ENCODE assay signal across 1 cellular context in the genomic region with DNA sequence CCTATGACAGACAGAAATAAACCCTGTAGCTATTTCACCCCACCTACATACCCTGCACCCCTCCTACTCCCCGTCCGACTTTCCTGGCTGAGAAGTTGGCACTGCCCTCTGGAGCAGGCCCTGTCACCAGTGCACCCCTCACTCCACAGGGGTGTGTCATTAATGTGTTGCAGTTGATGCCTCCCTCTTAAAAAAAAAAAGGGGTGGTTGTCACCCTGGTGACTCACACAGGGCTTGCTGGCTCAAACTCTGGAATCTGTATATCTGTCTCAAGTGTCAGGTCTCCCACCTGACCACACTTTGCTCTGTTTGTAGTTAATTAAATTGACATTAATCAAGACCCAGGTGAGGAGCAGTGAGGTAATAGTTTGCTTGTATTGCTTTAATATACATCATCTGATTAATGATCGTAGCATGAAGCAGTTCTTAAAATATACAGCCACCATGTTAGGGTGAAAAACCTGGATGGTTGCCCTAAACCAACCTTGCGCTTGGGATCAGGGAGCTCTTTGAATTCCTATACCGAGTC.
TF ChIP-seq lines count a peak whose summit lies in the region.

No MANE protein-coding gene starts in this region.

TF ChIP-seq in HEK293, 187 proteins besides CTCF, POLR2A, EP300 and RAD21 (continued from another document and continues in another):
- TF ChIP-seq, protein P1, sequence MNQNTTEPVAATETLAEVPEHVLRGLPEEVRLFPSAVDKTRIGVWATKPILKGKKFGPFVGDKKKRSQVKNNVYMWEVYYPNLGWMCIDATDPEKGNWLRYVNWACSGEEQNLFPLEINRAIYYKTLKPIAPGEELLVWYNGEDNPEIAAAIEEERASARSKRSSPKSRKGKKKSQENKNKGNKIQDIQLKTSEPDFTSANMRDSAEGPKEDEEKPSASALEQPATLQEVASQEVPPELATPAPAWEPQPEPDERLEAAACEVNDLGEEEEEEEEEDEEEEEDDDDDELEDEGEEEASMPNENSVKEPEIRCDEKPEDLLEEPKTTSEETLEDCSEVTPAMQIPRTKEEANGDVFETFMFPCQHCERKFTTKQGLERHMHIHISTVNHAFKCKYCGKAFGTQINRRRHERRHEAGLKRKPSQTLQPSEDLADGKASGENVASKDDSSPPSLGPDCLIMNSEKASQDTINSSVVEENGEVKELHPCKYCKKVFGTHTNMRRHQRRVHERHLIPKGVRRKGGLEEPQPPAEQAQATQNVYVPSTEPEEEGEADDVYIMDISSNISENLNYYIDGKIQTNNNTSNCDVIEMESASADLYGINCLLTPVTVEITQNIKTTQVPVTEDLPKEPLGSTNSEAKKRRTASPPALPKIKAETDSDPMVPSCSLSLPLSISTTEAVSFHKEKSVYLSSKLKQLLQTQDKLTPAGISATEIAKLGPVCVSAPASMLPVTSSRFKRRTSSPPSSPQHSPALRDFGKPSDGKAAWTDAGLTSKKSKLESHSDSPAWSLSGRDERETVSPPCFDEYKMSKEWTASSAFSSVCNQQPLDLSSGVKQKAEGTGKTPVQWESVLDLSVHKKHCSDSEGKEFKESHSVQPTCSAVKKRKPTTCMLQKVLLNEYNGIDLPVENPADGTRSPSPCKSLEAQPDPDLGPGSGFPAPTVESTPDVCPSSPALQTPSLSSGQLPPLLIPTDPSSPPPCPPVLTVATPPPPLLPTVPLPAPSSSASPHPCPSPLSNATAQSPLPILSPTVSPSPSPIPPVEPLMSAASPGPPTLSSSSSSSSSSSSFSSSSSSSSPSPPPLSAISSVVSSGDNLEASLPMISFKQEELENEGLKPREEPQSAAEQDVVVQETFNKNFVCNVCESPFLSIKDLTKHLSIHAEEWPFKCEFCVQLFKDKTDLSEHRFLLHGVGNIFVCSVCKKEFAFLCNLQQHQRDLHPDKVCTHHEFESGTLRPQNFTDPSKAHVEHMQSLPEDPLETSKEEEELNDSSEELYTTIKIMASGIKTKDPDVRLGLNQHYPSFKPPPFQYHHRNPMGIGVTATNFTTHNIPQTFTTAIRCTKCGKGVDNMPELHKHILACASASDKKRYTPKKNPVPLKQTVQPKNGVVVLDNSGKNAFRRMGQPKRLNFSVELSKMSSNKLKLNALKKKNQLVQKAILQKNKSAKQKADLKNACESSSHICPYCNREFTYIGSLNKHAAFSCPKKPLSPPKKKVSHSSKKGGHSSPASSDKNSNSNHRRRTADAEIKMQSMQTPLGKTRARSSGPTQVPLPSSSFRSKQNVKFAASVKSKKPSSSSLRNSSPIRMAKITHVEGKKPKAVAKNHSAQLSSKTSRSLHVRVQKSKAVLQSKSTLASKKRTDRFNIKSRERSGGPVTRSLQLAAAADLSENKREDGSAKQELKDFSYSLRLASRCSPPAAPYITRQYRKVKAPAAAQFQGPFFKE (tag by site-specific recombination; IDR thresholded peaks at IDR 0.05; ENCODE audit: borderline replicate concordance), result no peak
- no peak for TF ChIP-seq ZBTB21 (tag by site-specific recombination; IDR thresholded peaks at IDR 0.05)
- TF ChIP-seq BCL11B (tag by site-specific recombination; IDR thresholded peaks at IDR 0.05; ENCODE audit: low read depth), result no peak
- TF ChIP-seq ZNF423 (tag by site-specific recombination; IDR thresholded peaks at IDR 0.05), result no peak
- TF ChIP-seq ZNF24 (tag by site-specific recombination; IDR thresholded peaks at IDR 0.05), result no peak
- TF ChIP-seq IKZF3 (tag by site-specific recombination; IDR thresholded peaks at IDR 0.05), result no peak
- TF ChIP-seq, protein P2, sequence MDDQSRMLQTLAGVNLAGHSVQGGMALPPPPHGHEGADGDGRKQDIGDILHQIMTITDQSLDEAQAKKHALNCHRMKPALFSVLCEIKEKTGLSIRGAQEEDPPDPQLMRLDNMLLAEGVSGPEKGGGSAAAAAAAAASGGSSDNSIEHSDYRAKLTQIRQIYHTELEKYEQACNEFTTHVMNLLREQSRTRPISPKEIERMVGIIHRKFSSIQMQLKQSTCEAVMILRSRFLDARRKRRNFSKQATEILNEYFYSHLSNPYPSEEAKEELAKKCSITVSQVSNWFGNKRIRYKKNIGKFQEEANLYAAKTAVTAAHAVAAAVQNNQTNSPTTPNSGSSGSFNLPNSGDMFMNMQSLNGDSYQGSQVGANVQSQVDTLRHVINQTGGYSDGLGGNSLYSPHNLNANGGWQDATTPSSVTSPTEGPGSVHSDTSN (CRISPR knock-in tag; IDR thresholded peaks at IDR 0.05), result no peak
- TF ChIP-seq ZNF510 (tag by site-specific recombination; IDR thresholded peaks at IDR 0.05; ENCODE audit: insufficient replicate concordance), result no peak
- no peak for TF ChIP-seq ZNF776 (tag by site-specific recombination; IDR thresholded peaks at IDR 0.05; ENCODE audit: borderline replicate concordance)
- no peak for TF ChIP-seq ZNF837 (tag by site-specific recombination; IDR thresholded peaks at IDR 0.05)
- TF ChIP-seq, protein P3, sequence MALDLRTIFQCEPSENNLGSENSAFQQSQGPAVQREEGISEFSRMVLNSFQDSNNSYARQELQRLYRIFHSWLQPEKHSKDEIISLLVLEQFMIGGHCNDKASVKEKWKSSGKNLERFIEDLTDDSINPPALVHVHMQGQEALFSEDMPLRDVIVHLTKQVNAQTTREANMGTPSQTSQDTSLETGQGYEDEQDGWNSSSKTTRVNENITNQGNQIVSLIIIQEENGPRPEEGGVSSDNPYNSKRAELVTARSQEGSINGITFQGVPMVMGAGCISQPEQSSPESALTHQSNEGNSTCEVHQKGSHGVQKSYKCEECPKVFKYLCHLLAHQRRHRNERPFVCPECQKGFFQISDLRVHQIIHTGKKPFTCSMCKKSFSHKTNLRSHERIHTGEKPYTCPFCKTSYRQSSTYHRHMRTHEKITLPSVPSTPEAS (tag by site-specific recombination; IDR thresholded peaks at IDR 0.05), result no peak
- TF ChIP-seq ZNF529 (tag by site-specific recombination; IDR thresholded peaks at IDR 0.05; ENCODE audit: insufficient replicate concordance), result no peak
- TF ChIP-seq ZNF10 (tag by site-specific recombination; IDR thresholded peaks at IDR 0.05), result 0 out of 2 replicates have a peak, but pooled peaks have one; percentile 54
- TF ChIP-seq ZNF19 (tag by site-specific recombination; IDR thresholded peaks at IDR 0.05; ENCODE audit: low read depth), result no peak
- no peak for TF ChIP-seq ZNF830 (tag by site-specific recombination; IDR thresholded peaks at IDR 0.05; ENCODE audit: low read depth)
- no peak for TF ChIP-seq ZNF549 (tag by site-specific recombination; IDR thresholded peaks at IDR 0.05)
- TF ChIP-seq SP3 (tag by site-specific recombination; IDR thresholded peaks at IDR 0.05), result peak; percentile 37; the same call in 1 of the 2 replicates
- TF ChIP-seq ZNF701 (tag by site-specific recombination; IDR thresholded peaks at IDR 0.05), result no peak
- TF ChIP-seq ZNF350 (tag by site-specific recombination; IDR thresholded peaks at IDR 0.05), result no peak
- TF ChIP-seq, protein P4, sequence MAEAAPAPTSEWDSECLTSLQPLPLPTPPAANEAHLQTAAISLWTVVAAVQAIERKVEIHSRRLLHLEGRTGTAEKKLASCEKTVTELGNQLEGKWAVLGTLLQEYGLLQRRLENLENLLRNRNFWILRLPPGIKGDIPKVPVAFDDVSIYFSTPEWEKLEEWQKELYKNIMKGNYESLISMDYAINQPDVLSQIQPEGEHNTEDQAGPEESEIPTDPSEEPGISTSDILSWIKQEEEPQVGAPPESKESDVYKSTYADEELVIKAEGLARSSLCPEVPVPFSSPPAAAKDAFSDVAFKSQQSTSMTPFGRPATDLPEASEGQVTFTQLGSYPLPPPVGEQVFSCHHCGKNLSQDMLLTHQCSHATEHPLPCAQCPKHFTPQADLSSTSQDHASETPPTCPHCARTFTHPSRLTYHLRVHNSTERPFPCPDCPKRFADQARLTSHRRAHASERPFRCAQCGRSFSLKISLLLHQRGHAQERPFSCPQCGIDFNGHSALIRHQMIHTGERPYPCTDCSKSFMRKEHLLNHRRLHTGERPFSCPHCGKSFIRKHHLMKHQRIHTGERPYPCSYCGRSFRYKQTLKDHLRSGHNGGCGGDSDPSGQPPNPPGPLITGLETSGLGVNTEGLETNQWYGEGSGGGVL (tag by site-specific recombination; IDR thresholded peaks at IDR 0.05), result peak; percentile 54; the same call in 1 of the 2 replicates
- no peak for TF ChIP-seq ZNF555 (tag by site-specific recombination; conservative IDR thresholded peaks at IDR 0.05)
- TF ChIP-seq, protein P5, sequence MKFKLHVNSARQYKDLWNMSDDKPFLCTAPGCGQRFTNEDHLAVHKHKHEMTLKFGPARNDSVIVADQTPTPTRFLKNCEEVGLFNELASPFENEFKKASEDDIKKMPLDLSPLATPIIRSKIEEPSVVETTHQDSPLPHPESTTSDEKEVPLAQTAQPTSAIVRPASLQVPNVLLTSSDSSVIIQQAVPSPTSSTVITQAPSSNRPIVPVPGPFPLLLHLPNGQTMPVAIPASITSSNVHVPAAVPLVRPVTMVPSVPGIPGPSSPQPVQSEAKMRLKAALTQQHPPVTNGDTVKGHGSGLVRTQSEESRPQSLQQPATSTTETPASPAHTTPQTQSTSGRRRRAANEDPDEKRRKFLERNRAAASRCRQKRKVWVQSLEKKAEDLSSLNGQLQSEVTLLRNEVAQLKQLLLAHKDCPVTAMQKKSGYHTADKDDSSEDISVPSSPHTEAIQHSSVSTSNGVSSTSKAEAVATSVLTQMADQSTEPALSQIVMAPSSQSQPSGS (tag by site-specific recombination; IDR thresholded peaks at IDR 0.05; ENCODE audit: low read depth), result no peak
- no peak for TF ChIP-seq ZNF211 (tag by site-specific recombination; IDR thresholded peaks at IDR 0.05; ENCODE audit: low read depth)
- TF ChIP-seq TRIM28 (IDR thresholded peaks at IDR 0.05; ENCODE audit: borderline replicate concordance, low read length), result no peak
- TF ChIP-seq GFI1B (tag by site-specific recombination; IDR thresholded peaks at IDR 0.05), result no peak
- no peak for TF ChIP-seq ZSCAN30 (tag by site-specific recombination; IDR thresholded peaks at IDR 0.05)
- TF ChIP-seq, protein P6, sequence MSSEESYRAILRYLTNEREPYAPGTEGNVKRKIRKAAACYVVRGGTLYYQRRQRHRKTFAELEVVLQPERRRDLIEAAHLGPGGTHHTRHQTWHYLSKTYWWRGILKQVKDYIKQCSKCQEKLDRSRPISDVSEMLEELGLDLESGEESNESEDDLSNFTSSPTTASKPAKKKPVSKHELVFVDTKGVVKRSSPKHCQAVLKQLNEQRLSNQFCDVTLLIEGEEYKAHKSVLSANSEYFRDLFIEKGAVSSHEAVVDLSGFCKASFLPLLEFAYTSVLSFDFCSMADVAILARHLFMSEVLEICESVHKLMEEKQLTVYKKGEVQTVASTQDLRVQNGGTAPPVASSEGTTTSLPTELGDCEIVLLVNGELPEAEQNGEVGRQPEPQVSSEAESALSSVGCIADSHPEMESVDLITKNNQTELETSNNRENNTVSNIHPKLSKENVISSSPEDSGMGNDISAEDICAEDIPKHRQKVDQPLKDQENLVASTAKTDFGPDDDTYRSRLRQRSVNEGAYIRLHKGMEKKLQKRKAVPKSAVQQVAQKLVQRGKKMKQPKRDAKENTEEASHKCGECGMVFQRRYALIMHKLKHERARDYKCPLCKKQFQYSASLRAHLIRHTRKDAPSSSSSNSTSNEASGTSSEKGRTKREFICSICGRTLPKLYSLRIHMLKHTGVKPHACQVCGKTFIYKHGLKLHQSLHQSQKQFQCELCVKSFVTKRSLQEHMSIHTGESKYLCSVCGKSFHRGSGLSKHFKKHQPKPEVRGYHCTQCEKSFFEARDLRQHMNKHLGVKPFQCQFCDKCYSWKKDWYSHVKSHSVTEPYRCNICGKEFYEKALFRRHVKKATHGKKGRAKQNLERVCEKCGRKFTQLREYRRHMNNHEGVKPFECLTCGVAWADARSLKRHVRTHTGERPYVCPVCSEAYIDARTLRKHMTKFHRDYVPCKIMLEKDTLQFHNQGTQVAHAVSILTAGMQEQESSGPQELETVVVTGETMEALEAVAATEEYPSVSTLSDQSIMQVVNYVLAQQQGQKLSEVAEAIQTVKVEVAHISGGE (tag by site-specific recombination; conservative IDR thresholded peaks at IDR 0.05; ENCODE audit: low read depth), result no peak
- TF ChIP-seq, protein P7, sequence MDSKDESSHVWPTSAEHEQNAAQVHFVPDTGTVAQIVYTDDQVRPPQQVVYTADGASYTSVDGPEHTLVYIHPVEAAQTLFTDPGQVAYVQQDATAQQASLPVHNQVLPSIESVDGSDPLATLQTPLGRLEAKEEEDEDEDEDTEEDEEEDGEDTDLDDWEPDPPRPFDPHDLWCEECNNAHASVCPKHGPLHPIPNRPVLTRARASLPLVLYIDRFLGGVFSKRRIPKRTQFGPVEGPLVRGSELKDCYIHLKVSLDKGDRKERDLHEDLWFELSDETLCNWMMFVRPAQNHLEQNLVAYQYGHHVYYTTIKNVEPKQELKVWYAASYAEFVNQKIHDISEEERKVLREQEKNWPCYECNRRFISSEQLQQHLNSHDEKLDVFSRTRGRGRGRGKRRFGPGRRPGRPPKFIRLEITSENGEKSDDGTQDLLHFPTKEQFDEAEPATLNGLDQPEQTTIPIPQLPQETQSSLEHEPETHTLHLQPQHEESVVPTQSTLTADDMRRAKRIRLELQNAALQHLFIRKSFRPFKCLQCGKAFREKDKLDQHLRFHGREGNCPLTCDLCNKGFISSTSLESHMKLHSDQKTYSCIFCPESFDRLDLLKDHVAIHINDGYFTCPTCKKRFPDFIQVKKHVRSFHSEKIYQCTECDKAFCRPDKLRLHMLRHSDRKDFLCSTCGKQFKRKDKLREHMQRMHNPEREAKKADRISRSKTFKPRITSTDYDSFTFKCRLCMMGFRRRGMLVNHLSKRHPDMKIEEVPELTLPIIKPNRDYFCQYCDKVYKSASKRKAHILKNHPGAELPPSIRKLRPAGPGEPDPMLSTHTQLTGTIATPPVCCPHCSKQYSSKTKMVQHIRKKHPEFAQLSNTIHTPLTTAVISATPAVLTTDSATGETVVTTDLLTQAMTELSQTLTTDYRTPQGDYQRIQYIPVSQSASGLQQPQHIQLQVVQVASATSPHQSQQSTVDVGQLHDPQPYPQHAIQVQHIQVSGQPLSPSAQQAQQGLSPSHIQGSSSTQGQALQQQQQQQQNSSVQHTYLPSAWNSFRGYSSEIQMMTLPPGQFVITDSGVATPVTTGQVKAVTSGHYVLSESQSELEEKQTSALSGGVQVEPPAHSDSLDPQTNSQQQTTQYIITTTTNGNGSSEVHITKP (tag by site-specific recombination; IDR thresholded peaks at IDR 0.05), result peak; percentile 73
- TF ChIP-seq, protein P8, sequence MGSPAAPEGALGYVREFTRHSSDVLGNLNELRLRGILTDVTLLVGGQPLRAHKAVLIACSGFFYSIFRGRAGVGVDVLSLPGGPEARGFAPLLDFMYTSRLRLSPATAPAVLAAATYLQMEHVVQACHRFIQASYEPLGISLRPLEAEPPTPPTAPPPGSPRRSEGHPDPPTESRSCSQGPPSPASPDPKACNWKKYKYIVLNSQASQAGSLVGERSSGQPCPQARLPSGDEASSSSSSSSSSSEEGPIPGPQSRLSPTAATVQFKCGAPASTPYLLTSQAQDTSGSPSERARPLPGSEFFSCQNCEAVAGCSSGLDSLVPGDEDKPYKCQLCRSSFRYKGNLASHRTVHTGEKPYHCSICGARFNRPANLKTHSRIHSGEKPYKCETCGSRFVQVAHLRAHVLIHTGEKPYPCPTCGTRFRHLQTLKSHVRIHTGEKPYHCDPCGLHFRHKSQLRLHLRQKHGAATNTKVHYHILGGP (tag by site-specific recombination; IDR thresholded peaks at IDR 0.05), result no peak
- TF ChIP-seq TCF7L2 (IDR thresholded peaks at IDR 0.05; ENCODE audit: borderline replicate concordance, low read depth, low read length), result no peak
- TF ChIP-seq ZNF23 (tag by site-specific recombination; IDR thresholded peaks at IDR 0.05; ENCODE audit: borderline replicate concordance), result no peak
